ENCODE assay signal across 1 cellular context in genomic region chr1:241841661-241842060, GRCh38.
TF ChIP-seq lines count a peak whose summit lies in the region.

No MANE protein-coding gene starts in this region.

TF ChIP-seq in IMR-90, 13 proteins besides CTCF, POLR2A, EP300 and RAD21:
- TF ChIP-seq BHLHE40 (IDR thresholded peaks at IDR 0.05; ENCODE audit: low read depth, low read length) (no peak), ELK1 (IDR thresholded peaks at IDR 0.05; ENCODE audit: borderline replicate concordance, low read depth, low read length) (no peak), RCOR1 (IDR thresholded peaks at IDR 0.05; ENCODE audit: insufficient replicate concordance, low read length) (no peak), MAZ (IDR thresholded peaks at IDR 0.05; ENCODE audit: borderline replicate concordance, low read depth, low read length) (no peak), CEBPB (IDR thresholded peaks at IDR 0.05; ENCODE audit: low read depth, low read length) (no peak), USF2 (IDR thresholded peaks at IDR 0.05; ENCODE audit: low read depth, low read length) (no peak), FOS (IDR thresholded peaks at IDR 0.05; ENCODE audit: low read depth, low read length) (no peak), RFX5 (IDR thresholded peaks at IDR 0.05; ENCODE audit: low read depth, low read length) (no peak), MAFK (IDR thresholded peaks at IDR 0.05; ENCODE audit: low read depth, low read length) (no peak), SMC3 (IDR thresholded peaks at IDR 0.05; ENCODE audit: low read depth, low read length) (no peak), MXI1 (IDR thresholded peaks at IDR 0.05; ENCODE audit: borderline replicate concordance, low read depth, low read length) (no peak), CHD1 (IDR thresholded peaks at IDR 0.05; ENCODE audit: low read depth, low read length) (no peak), NFE2L2 (IDR thresholded peaks at IDR 0.05; ENCODE audit: low read depth, low read length) (no peak)
